13 cellular contexts compared by ENCODE assay signal in the genomic region with DNA sequence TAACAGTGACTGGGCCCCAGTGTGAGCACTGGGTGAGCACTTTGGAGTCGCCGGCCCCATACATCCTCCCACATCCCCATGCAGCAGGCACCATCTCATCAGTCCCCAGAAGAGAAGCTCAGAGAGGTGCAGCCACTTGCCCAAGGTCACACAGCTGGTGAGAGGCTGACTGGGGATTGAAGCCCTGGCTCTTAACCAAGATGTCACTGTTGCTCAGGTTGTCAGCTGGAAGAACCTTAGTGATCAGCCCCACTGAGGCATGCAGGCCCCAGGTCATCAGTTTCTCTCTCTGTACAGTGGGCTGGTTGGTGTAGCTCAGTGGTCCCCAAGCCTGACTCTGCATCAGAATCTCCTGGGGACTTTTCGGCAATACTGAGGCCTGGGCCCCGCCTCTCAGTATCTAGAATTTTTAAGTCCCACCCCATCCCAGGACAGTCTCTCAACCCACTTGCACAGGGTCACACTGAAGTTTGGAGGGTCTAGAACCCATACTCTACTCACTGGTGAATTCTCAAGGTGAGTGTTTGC.
DNase-seq lines count a peak whose midpoint lies in the region; ATAC-seq, FAIRE-seq and TF ChIP-seq lines count a peak whose summit lies in the region.
"Had no signal": no experiment of that assay in that cellular context is flagged by ENCODE, and none has a peak within 500 bp of the region (broad histone marks: within the 10 kb centered on the region; RNA-seq: fewer than 3 reads in every experiment).

No MANE protein-coding gene starts in this region.

- no peaks in the 10 kb centered on the region for H3K79me2 ChIP-seq in H1 (ENCODE audit: control insufficient read depth in 1 of 2, insufficient read depth in 2 of 2, low read length in 2 of 2)

- H3K4me1 ChIP-seq in heart left ventricle (no peaks in the 10 kb centered on the region), H1 (replicated peaks in 1 of 4; ENCODE audit: control insufficient read depth in 3 of 4, insufficient read depth in 4 of 4, low read length in 3 of 4) (peaks cover 0 to 4% (median 2%) of the 10 kb centered on the region in 4 experiments; a peak in 3 of 7 replicates)
- H3K4me1 ChIP-seq: BLaER1 treated with 17β-estradiol and CSF1 and Interleukin-3, amounts not matched to agents 10 nM and 100 nM had no signal

- TF ChIP-seq POLR2A in heart left ventricle (IDR thresholded peaks at IDR 0.05) (no peak), H1 (IDR thresholded peaks at IDR 0.05; ENCODE audit: control extremely low read depth in 1 of 2, low read depth in 2 of 2, low read length in 2 of 2) (no peak)

- no peak overlapping the region for H3K4me2 ChIP-seq in H1 (ENCODE audit: insufficient read depth in 1 of 2, low read depth in 2 of 2, low read length in 2 of 2)
- H3K4me2 ChIP-seq: BLaER1 treated with 17β-estradiol and CSF1 and Interleukin-3, amounts not matched to agents 10 nM and 100 nM had no signal

- ATAC-seq in heart left ventricle (no peak), HG02981 (IDR thresholded peaks at IDR 0.05; ENCODE audit: unreplicated experiment) (no peak)

- H3K4me3 ChIP-seq in heart left ventricle (no peak overlapping the region), H1 (ENCODE audit: extremely low read depth in 1 of 4, insufficient read depth in 2 of 4, low read depth in 3 of 4, low read length in 4 of 4) (no peak overlapping the region)
- H3K4me3 ChIP-seq: BLaER1 treated with 17β-estradiol and CSF1 and Interleukin-3, amounts not matched to agents 10 nM and 100 nM; GM23248 had no signal

- FAIRE-seq in H1 (lab: Jason Lieb, UNC) (no peak), urothelium cell line (lab: Jason Lieb, UNC) (no peak)
- FAIRE-seq: GM18507 had no signal

- H2BK12ac ChIP-seq in H1 (ENCODE audit: low read depth, low read length) = peak overlapping the region; percentile 68; the same call in 1 of the 2 replicates

- H3K18ac ChIP-seq in H1 (ENCODE audit: extremely low read depth, low read length) = no peak overlapping the region

- H4K91ac ChIP-seq in H1 (replicated peaks; ENCODE audit: insufficient read length, low read length) = no peak overlapping the region

- no peak overlapping the region for H4K8ac ChIP-seq in H1 (ENCODE audit: extremely low read depth, insufficient read depth, low read length)

- H3K23me2 ChIP-seq in H1 (ENCODE audit: low read depth, low read length) = no peaks in the 10 kb centered on the region; the same call in 1 of the 2 replicates

- CTCF ChIA-PET in H1 (lab: Charles Lee; ENCODE audit: partially characterized antibody) = interaction anchor here (0.6 kb wide), 1 partner anchor 404 kb away, joined by 3 read pairs; no protein-coding TSS in a partner anchor

- no peak overlapping the region for H2AK5ac ChIP-seq in H1 (ENCODE audit: low read depth, low read length)

- H3K79me1 ChIP-seq in H1 (ENCODE audit: low read depth, low read length) = no peaks in the 10 kb centered on the region

- H2BK20ac ChIP-seq in H1 (ENCODE audit: low read length) = no peak overlapping the region

- no peak for TF ChIP-seq EP300 in H1 (IDR thresholded peaks at IDR 0.05; ENCODE audit: borderline replicate concordance in 1 of 2, low read depth in 2 of 2, low read length in 2 of 2)

- H3K27ac ChIP-seq in heart left ventricle (no peak overlapping the region), H1 (ENCODE audit: low read depth, low read length) (no peak overlapping the region)
- H3K27ac ChIP-seq: BLaER1 treated with 17β-estradiol and CSF1 and Interleukin-3, amounts not matched to agents 10 nM and 100 nM; GM23248 had no signal

- H3K9ac ChIP-seq in H1 (replicated peaks in 1 of 4; ENCODE audit: extremely low read depth in 1 of 4, low read depth in 3 of 4, low read length in 3 of 4) = no peak overlapping the region
- H3K9ac ChIP-seq: BLaER1 treated with 17β-estradiol and CSF1 and Interleukin-3, amounts not matched to agents 10 nM and 100 nM; GM23248 had no signal

- WGBS in heart left ventricle, 4 donors = 80 to 92% (median 87%) methylated on average over 4 of the region's 4 CpGs
- WGBS in H1 (ENCODE audit: extremely low coverage in 1 of 2, insufficient coverage in 1 of 2, insufficient read length in 1 of 2, insufficient replicate concordance in 2 of 2, low coverage in 1 of 2, low lambda C conversion rate in 2 of 2, missing lambda C conversion rate in 1 of 2), 2 experiments = 97% methylated on average over 4 of the region's 4 CpGs; no CpG with 5 or more reads in 1 of the 2 experiments

- DNase-seq in cardiac septum (ENCODE audit: low spot score) (peak; percentile 39), heart left ventricle (no peak), H1 (ENCODE audit: low read depth in 1 of 2, low spot score in 2 of 2) (no peak), posterior vena cava (ENCODE audit: low spot score) (peak; percentile 54), urothelium cell line (ENCODE audit: low spot score) (no peak), KBM-7 (no peak)
- DNase-seq: ACHN; CD4-positive, CD25-positive, alpha-beta regulatory T cell; DMS 273 treated with DMSO at 0.1 percent for 48 hours; GM23248 had no signal

- in situ Hi-C loops in KBM-7 (cut with MboI; ENCODE audit: low pct_unique_long_range_greater_than_20kb, low sequenced_read_pairs) = no loop called here

- TF ChIP-seq CTCF in heart left ventricle (IDR thresholded peaks at IDR 0.05) = no peak
- no peak for TF ChIP-seq CTCF in H1 (IDR thresholded peaks at IDR 0.05; ENCODE audit: control extremely low read depth in 1 of 3, insufficient read depth in 1 of 3, low read depth in 1 of 3, low read length in 3 of 3)

- no peak overlapping the region for H2AFZ ChIP-seq in H1 (ENCODE audit: low read length)
- H2AFZ ChIP-seq: GM23248 had no signal

- no peak overlapping the region for H2BK5ac ChIP-seq in H1 (ENCODE audit: low read depth, low read length)

- POLR2A ChIA-PET in H1 (lab: Charles Lee; ENCODE audit: partially characterized antibody) = no interaction called here

- peaks cover 0 to 11% (median 0%) of the 10 kb centered on the region in 9 donors for H3K27me3 ChIP-seq in heart left ventricle
- H3K27me3 ChIP-seq in H1 (replicated peaks in 1 of 4; ENCODE audit: control insufficient read depth in 3 of 4, extremely low read depth in 1 of 4, insufficient read depth in 3 of 4, low read length in 3 of 4) = no peaks in the 10 kb centered on the region
- H3K27me3 ChIP-seq: BLaER1 treated with 17β-estradiol and CSF1 and Interleukin-3, amounts not matched to agents 10 nM and 100 nM had no signal

- no peaks in the 10 kb centered on the region for H4K20me1 ChIP-seq in H1 (replicated peaks in 1 of 2; ENCODE audit: control insufficient read depth in 1 of 2, insufficient read depth in 2 of 2, low read length in 2 of 2)

- H3K23ac ChIP-seq in H1 (ENCODE audit: insufficient read length) = no peak overlapping the region

- TF ChIP-seq RAD21 in H1 (IDR thresholded peaks at IDR 0.05 in 1 of 2, conservative IDR thresholded peaks at IDR 0.05 in 1 of 2; ENCODE audit: low read depth in 2 of 2, low read length in 2 of 2) = no peak

- intact Hi-C loops in cardiac septum (cut with DNase I) = no loop called here
- intact Hi-C loops in heart left ventricle (cut with DNase I) = loop anchor here in 1 of 10 donors (10.0 kb wide), 1 partner anchor 102 kb away; no protein-coding TSS in a partner anchor
- intact Hi-C loops in posterior vena cava (cut with DNase I) = no loop called here

- H3K56ac ChIP-seq in H1 (replicated peaks; ENCODE audit: insufficient read length, low read depth, low read length) = no peak overlapping the region

- no peak overlapping the region for H2BK15ac ChIP-seq in H1 (ENCODE audit: low read length)

- no peak overlapping the region for H2BK120ac ChIP-seq in H1 (replicated peaks; ENCODE audit: low read depth, low read length)

- H3K36me3 ChIP-seq in heart left ventricle (no peaks in the 10 kb centered on the region), H1 (ENCODE audit: control insufficient read depth in 2 of 4, insufficient read depth in 4 of 4, low read length in 3 of 4) (no peaks in the 10 kb centered on the region)
- H3K36me3 ChIP-seq: BLaER1 treated with 17β-estradiol and CSF1 and Interleukin-3, amounts not matched to agents 10 nM and 100 nM had no signal

- no peak overlapping the region for H3K14ac ChIP-seq in H1 (ENCODE audit: insufficient read length)

- H4K5ac ChIP-seq in H1 (ENCODE audit: insufficient read length, low read depth, low read length) = no peak overlapping the region

- H3K4ac ChIP-seq in H1 (replicated peaks; ENCODE audit: insufficient read length, low read depth, low read length) = no peak overlapping the region

- H3K9me3 ChIP-seq in heart left ventricle (peaks cover 0 to 2% (median 0%) of the 10 kb centered on the region in 12 donors), H1 (ENCODE audit: insufficient read depth in 2 of 2, low read depth in 1 of 2, low read length in 1 of 2) (no peaks in the 10 kb centered on the region)

TF ChIP-seq in H1, 55 proteins besides CTCF, POLR2A, EP300 and RAD21:
- TF ChIP-seq BCL11A (IDR thresholded peaks at IDR 0.05; ENCODE audit: low read depth in 2 of 2, low read length in 2 of 2) = no peak
- no peak for TF ChIP-seq SUZ12 (IDR thresholded peaks at IDR 0.05; ENCODE audit: low read length)
- TF ChIP-seq KDM1A (IDR thresholded peaks at IDR 0.05; ENCODE audit: borderline replicate concordance, low read length) = no peak
- TF ChIP-seq CEBPB (IDR thresholded peaks at IDR 0.05; ENCODE audit: low read depth, low read length) = no peak
- TF ChIP-seq CHD1 (IDR thresholded peaks at IDR 0.05; ENCODE audit: low read depth, low read length) = no peak
- no peak for TF ChIP-seq HDAC2 (IDR thresholded peaks at IDR 0.05; ENCODE audit: borderline replicate concordance in 1 of 2, low read depth in 2 of 2, low read length in 2 of 2)
- no peak for TF ChIP-seq SIX5 (IDR thresholded peaks at IDR 0.05; ENCODE audit: low read depth, low read length)
- TF ChIP-seq CBX5 (IDR thresholded peaks at IDR 0.05; ENCODE audit: low read depth, low read length) = no peak
- TF ChIP-seq, protein P1, sequence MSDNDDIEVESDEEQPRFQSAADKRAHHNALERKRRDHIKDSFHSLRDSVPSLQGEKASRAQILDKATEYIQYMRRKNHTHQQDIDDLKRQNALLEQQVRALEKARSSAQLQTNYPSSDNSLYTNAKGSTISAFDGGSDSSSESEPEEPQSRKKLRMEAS (IDR thresholded peaks at IDR 0.05) = no peak
- no peak for TF ChIP-seq ZNF274 (IDR thresholded peaks at IDR 0.05; ENCODE audit: borderline replicate concordance, extremely low read depth, low read length)
- TF ChIP-seq NRF1 (IDR thresholded peaks at IDR 0.05; ENCODE audit: low read depth, low read length) = no peak
- TF ChIP-seq HDAC6 (IDR thresholded peaks at IDR 0.05; ENCODE audit: low read depth, low read length) = no peak

Comparison
In these comparisons a context has a peak if more than half of its experiments do, and no peak if none do; other contexts are left out.
1. DNase-seq: peak in cardiac septum (single experiment) and posterior vena cava (single experiment); none in heart left ventricle (0 of 5), H1 (0 of 2), urothelium cell line (single experiment) and KBM-7 (single experiment).